8 cellular contexts compared by ENCODE assay signal in the genomic region with DNA sequence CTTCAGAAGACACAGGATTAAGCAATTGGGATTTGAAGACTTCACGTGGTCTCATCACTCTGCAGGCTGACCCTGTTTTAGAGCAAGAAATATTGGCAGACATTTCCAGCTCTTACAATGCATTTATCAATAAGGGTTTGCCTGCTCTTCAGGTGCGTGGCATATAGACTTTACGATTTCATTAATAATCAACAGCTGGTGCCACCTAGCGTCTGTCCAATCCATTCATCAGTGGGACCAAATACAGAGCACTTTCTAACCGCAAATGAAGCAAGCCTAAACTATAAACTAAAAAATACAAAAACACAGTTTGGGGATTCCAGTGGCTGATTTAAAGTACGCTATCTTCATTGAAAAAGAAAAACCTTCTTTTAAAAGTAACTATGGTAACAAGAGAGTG.
DNase-seq lines count a peak whose midpoint lies in the region; ATAC-seq and TF ChIP-seq lines count a peak whose summit lies in the region.

No MANE protein-coding gene starts in this region.

- H3K36me3 ChIP-seq in PC-9 (ENCODE audit: low read depth) (no peaks in the 10 kb centered on the region), heart right ventricle (no peaks in the 10 kb centered on the region)

- no peaks in the 10 kb centered on the region for H3K4me1 ChIP-seq in PC-9 (replicated peaks; ENCODE audit: insufficient read depth)
- no peaks in the 10 kb centered on the region for H3K4me1 ChIP-seq in heart right ventricle

- no peaks in the 10 kb centered on the region for H3K79me2 ChIP-seq in PC-9 (ENCODE audit: low read depth)

- H3K36me3 Mint-ChIP-seq in activated CD4-positive, alpha-beta T cell treated with anti-CD3 and anti-CD28 coated beads for 36 hours (ENCODE audit: low read depth): no peaks in the 10 kb centered on the region
- no peaks in the 10 kb centered on the region for H3K36me3 Mint-ChIP-seq in activated CD4-positive, alpha-beta T cell treated with anti-CD3 and anti-CD28 coated beads, Interleukin-2, amount 10 ng/mL, durations not matched to agents 7 days and 5 days (ENCODE audit: low read depth)
- no peaks in the 10 kb centered on the region for H3K36me3 Mint-ChIP-seq in type B pancreatic cell

- no peaks in the 10 kb centered on the region for H3K27me3 ChIP-seq in PC-9 (ENCODE audit: insufficient read depth, low read depth)
- no peaks in the 10 kb centered on the region for H3K27me3 ChIP-seq in heart right ventricle

- H3K27ac ChIP-seq in PC-9 (no peak overlapping the region), heart right ventricle (no peak overlapping the region)

- no peak for ATAC-seq in activated CD4-positive, alpha-beta T cell treated with anti-CD3 and anti-CD28 coated beads for 36 hours
- peak in 2 of 8 donors; percentile 53 to 60 for ATAC-seq in heart right ventricle
- no peak for ATAC-seq in HG03139 (IDR thresholded peaks at IDR 0.05; ENCODE audit: unreplicated experiment)

- no peaks in the 10 kb centered on the region for H3K9me3 Mint-ChIP-seq in activated CD4-positive, alpha-beta T cell treated with anti-CD3 and anti-CD28 coated beads for 36 hours (ENCODE audit: low read depth)
- H3K9me3 Mint-ChIP-seq in activated CD4-positive, alpha-beta T cell treated with anti-CD3 and anti-CD28 coated beads, Interleukin-2, amount 10 ng/mL, durations not matched to agents 7 days and 5 days: no peaks in the 10 kb centered on the region
- no peaks in the 10 kb centered on the region for H3K9me3 Mint-ChIP-seq in type B pancreatic cell

- no peak overlapping the region for H3K4me3 Mint-ChIP-seq in activated CD4-positive, alpha-beta T cell treated with anti-CD3 and anti-CD28 coated beads for 36 hours
- H3K4me3 Mint-ChIP-seq in activated CD4-positive, alpha-beta T cell treated with anti-CD3 and anti-CD28 coated beads, Interleukin-2, amount 10 ng/mL, durations not matched to agents 7 days and 5 days: no peak overlapping the region
- H3K4me3 Mint-ChIP-seq in type B pancreatic cell: no peak overlapping the region

- 11 to 19% methylated on average over 6 of the region's 6 CpGs for WGBS in heart right ventricle, 2 donors

- CTCF ChIA-PET in activated CD4-positive, alpha-beta T cell treated with anti-CD3 and anti-CD28 coated beads for 36 hours (lab: Charles Lee): no interaction called here
- CTCF ChIA-PET in activated CD4-positive, alpha-beta T cell treated with anti-CD3 and anti-CD28 coated beads, Interleukin-2, amount 10 ng/mL, durations not matched to agents 7 days and 5 days (lab: Charles Lee): no interaction called here
- CTCF ChIA-PET in PC-9 (lab: Charles Lee): interaction anchor here (0.6 kb wide), 1 partner anchor 808 kb away, joined by 4 read pairs; no protein-coding TSS in a partner anchor

- H3K27ac Mint-ChIP-seq in activated CD4-positive, alpha-beta T cell treated with anti-CD3 and anti-CD28 coated beads for 36 hours: no peak overlapping the region
- H3K27ac Mint-ChIP-seq in activated CD4-positive, alpha-beta T cell treated with anti-CD3 and anti-CD28 coated beads, Interleukin-2, amount 10 ng/mL, durations not matched to agents 7 days and 5 days: no peak overlapping the region
- H3K27ac Mint-ChIP-seq in type B pancreatic cell: no peak overlapping the region

- POLR2A ChIA-PET in activated CD4-positive, alpha-beta T cell treated with anti-CD3 and anti-CD28 coated beads for 36 hours (lab: Charles Lee): no interaction called here
- POLR2A ChIA-PET in activated CD4-positive, alpha-beta T cell treated with anti-CD3 and anti-CD28 coated beads, Interleukin-2, amount 10 ng/mL, durations not matched to agents 7 days and 5 days (lab: Charles Lee): no interaction called here
- POLR2A ChIA-PET in PC-9 (lab: Charles Lee; ENCODE audit: unreplicated experiment): no interaction called here

- TF ChIP-seq CTCF in PC-9 (conservative IDR thresholded peaks at IDR 0.05): peak; percentile 59
- TF ChIP-seq CTCF in heart right ventricle (IDR thresholded peaks at IDR 0.05): peak in 8 of 9 donors; percentile 16 to 58 (median 45)
- peak; percentile 74 for TF ChIP-seq CTCF in type B pancreatic cell (conservative IDR thresholded peaks at IDR 0.05)

- H4K20me1 ChIP-seq in PC-9 (ENCODE audit: insufficient read depth): no peaks in the 10 kb centered on the region

- H3K9me2 ChIP-seq in PC-9 (ENCODE audit: insufficient read depth): no peaks in the 10 kb centered on the region

- BruUV-seq in PC-9 (replicated peaks; lab: Mats Ljungman, UMichigan): no TSS peak

- no peaks in the 10 kb centered on the region for H3K27me3 Mint-ChIP-seq in activated CD4-positive, alpha-beta T cell treated with anti-CD3 and anti-CD28 coated beads for 36 hours
- H3K27me3 Mint-ChIP-seq in activated CD4-positive, alpha-beta T cell treated with anti-CD3 and anti-CD28 coated beads, Interleukin-2, amount 10 ng/mL, durations not matched to agents 7 days and 5 days: no peaks in the 10 kb centered on the region
- H3K27me3 Mint-ChIP-seq in type B pancreatic cell: peaks cover 20% of the 10 kb centered on the region

- intact Hi-C loops in activated CD4-positive, alpha-beta T cell treated with anti-CD3 and anti-CD28 coated beads for 36 hours (cut with DNase I, micrococcal nuclease): loop anchor here in 1 of 2 experiments (2.0 kb wide), 1 partner anchor 806 kb away; no protein-coding TSS in a partner anchor
- intact Hi-C loops in PC-9 (cut with micrococcal nuclease; ENCODE audit: unreplicated experiment) (loop anchor here (2.0 kb wide), 1 partner anchor 806 kb away; no protein-coding TSS in a partner anchor), heart right ventricle (cut with DNase I) (loop anchor here in 2 of 10 donors (10.0 kb wide), 1 partner anchor 802 kb away; no protein-coding TSS in a partner anchor)

- H3F3A ChIP-seq in PC-9 (ENCODE audit: insufficient read depth, low read depth): no peaks in the 10 kb centered on the region

- no peak overlapping the region for H3K4me3 ChIP-seq in PC-9
- peak overlapping the region in 1 of 10 donors; percentile 26 for H3K4me3 ChIP-seq in heart right ventricle

- peak; percentile 2 for DNase-seq in activated CD4-positive, alpha-beta T cell treated with anti-CD3 and anti-CD28 coated beads for 36 hours
- no peak for DNase-seq in activated CD4-positive, alpha-beta T cell treated with anti-CD3 and anti-CD28 coated beads, Interleukin-2, amount 10 ng/mL, durations not matched to agents 7 days and 5 days
- DNase-seq in PC-9: no peak
- peak in 1 of 2 donors; percentile 8 for DNase-seq in heart right ventricle
- DNase-seq in type B pancreatic cell (ENCODE audit: extremely low spot score, unreplicated experiment): no peak
- DNase-seq in stimulated activated CD4-positive, alpha-beta T cell treated with anti-CD3 and anti-CD28 coated beads, Interleukin-4, amount 100 ng/mL, for 1 hour: no peak
- DNase-seq in activated effector memory CD4-positive, alpha-beta T cell treated with Interleukin-2 at 50 U/mL for 16 hours: no peak

- no peaks in the 10 kb centered on the region for H3K9me3 ChIP-seq in PC-9 (ENCODE audit: insufficient read depth, low read depth)
- no peaks in the 10 kb centered on the region for H3K9me3 ChIP-seq in heart right ventricle

- H3K4me2 ChIP-seq in PC-9: no peak overlapping the region

- H2AFZ ChIP-seq in PC-9: no peak overlapping the region

- no peaks in the 10 kb centered on the region for H3K4me1 Mint-ChIP-seq in activated CD4-positive, alpha-beta T cell treated with anti-CD3 and anti-CD28 coated beads for 36 hours
- no peaks in the 10 kb centered on the region for H3K4me1 Mint-ChIP-seq in activated CD4-positive, alpha-beta T cell treated with anti-CD3 and anti-CD28 coated beads, Interleukin-2, amount 10 ng/mL, durations not matched to agents 7 days and 5 days
- peaks cover 12% of the 10 kb centered on the region for H3K4me1 Mint-ChIP-seq in type B pancreatic cell (ENCODE audit: unreplicated experiment)
